ENCODE assay signal across 14 cellular contexts in genomic region chr18:9221661-9222060, GRCh38.
DNase-seq lines count a peak whose midpoint lies in the region; ATAC-seq and TF ChIP-seq lines count a peak whose summit lies in the region.
"Had no signal": no experiment of that assay in that cellular context is flagged by ENCODE, and none has a peak within 500 bp of the region (broad histone marks: within the 10 kb centered on the region; RNA-seq: fewer than 3 reads in every experiment).

No MANE protein-coding gene starts in this region.

- 87% methylated on average over 4 of the region's 5 CpGs for WGBS in mesenchymal stem cell

- no peak overlapping the region for H3K4ac ChIP-seq in mesenchymal stem cell (ENCODE audit: low read depth in 1 of 2, low read length in 2 of 2)

- no peak for TF ChIP-seq CTCF in natural killer cell (IDR thresholded peaks at IDR 0.05)
- TF ChIP-seq CTCF in VCaP (conservative IDR thresholded peaks at IDR 0.05): no peak
- TF ChIP-seq CTCF in endothelial cell (IDR thresholded peaks at IDR 0.05; ENCODE audit: unreplicated experiment): no peak

- DNase-seq in natural killer cell: no peak
- no peak for DNase-seq in natural killer cell treated with Interleukin-12 subunit alpha and Interleukin-12 subunit beta and Interleukin-15 and Interleukin-18, amount 100 ng/mL, for 72 hours (ENCODE audit: low spot score)
- no peak for DNase-seq in mesenchymal stem cell
- no peak for DNase-seq in endothelial cell (ENCODE audit: low spot score)
- DNase-seq in cortex of kidney (lab: John Stamatoyannopoulos, UW): no peak
- DNase-seq: CD4-positive, alpha-beta memory T cell; DMS153; DMS79; GDM1; GM23248 had no signal

- H3K79me1 ChIP-seq in mesenchymal stem cell (replicated peaks; ENCODE audit: low read length, poor library complexity, severe bottlenecking): peaks cover 4% of the 10 kb centered on the region

- peak overlapping the region; percentile 10 for H3K4me3 Mint-ChIP-seq in natural killer cell
- H3K4me3 Mint-ChIP-seq in natural killer cell treated with Interleukin-12 subunit alpha and Interleukin-12 subunit beta and Interleukin-15 and Interleukin-18, amount 100 ng/mL, for 72 hours: no peak overlapping the region
- H3K4me3 Mint-ChIP-seq in endothelial cell (ENCODE audit: unreplicated experiment): no peak overlapping the region
- H3K4me3 Mint-ChIP-seq: CD4-positive, alpha-beta memory T cell had no signal

- no peak overlapping the region for H2BK15ac ChIP-seq in mesenchymal stem cell (ENCODE audit: low read depth, poor library complexity, severe bottlenecking)

- no peak overlapping the region for H2BK12ac ChIP-seq in mesenchymal stem cell (ENCODE audit: low read length in 2 of 2)

- H3K9me3 ChIP-seq in mesenchymal stem cell (ENCODE audit: control insufficient read depth, low read length): no peaks in the 10 kb centered on the region
- H3K9me3 ChIP-seq: HAP-1 had no signal

- H3K27me3 Mint-ChIP-seq in natural killer cell (ENCODE audit: low read depth in 2 of 2): no peaks in the 10 kb centered on the region
- no peaks in the 10 kb centered on the region for H3K27me3 Mint-ChIP-seq in natural killer cell treated with Interleukin-12 subunit alpha and Interleukin-12 subunit beta and Interleukin-15 and Interleukin-18, amount 100 ng/mL, for 72 hours
- H3K27me3 Mint-ChIP-seq in endothelial cell (ENCODE audit: unreplicated experiment): peaks cover 5% of the 10 kb centered on the region
- H3K27me3 Mint-ChIP-seq: CD4-positive, alpha-beta memory T cell had no signal

- H3K27ac ChIP-seq in VCaP: peak overlapping the region; percentile 88
- H3K27ac ChIP-seq in mesenchymal stem cell (ENCODE audit: low read length, poor library complexity, severe bottlenecking): peak overlapping the region; percentile 69
- H3K27ac ChIP-seq: C4-2B, GM23248 had no signal

- H3K4me3 ChIP-seq in mesenchymal stem cell (ENCODE audit: insufficient read depth in 1 of 2, low read depth in 1 of 2, low read length in 2 of 2): no peak overlapping the region
- H3K4me3 ChIP-seq: GM23248, HAP-1 had no signal

- H3K4me1 ChIP-seq in mesenchymal stem cell (ENCODE audit: control insufficient read depth, insufficient read depth, low read depth, low read length): no peaks in the 10 kb centered on the region
- H3K4me1 ChIP-seq: HAP-1 had no signal

- no peak overlapping the region for H2AFZ ChIP-seq in mesenchymal stem cell (ENCODE audit: low read depth, low read length)
- H2AFZ ChIP-seq: GM23248 had no signal

- no peak overlapping the region for H3K23ac ChIP-seq in mesenchymal stem cell (ENCODE audit: low read length in 2 of 2)

- H4K91ac ChIP-seq in mesenchymal stem cell (ENCODE audit: low read length): no peak overlapping the region

- H3K9me3 Mint-ChIP-seq in natural killer cell: no peaks in the 10 kb centered on the region
- no peaks in the 10 kb centered on the region for H3K9me3 Mint-ChIP-seq in natural killer cell treated with Interleukin-12 subunit alpha and Interleukin-12 subunit beta and Interleukin-15 and Interleukin-18, amount 100 ng/mL, for 72 hours
- H3K9me3 Mint-ChIP-seq in endothelial cell (ENCODE audit: unreplicated experiment): no peaks in the 10 kb centered on the region
- H3K9me3 Mint-ChIP-seq: CD4-positive, alpha-beta memory T cell had no signal

- intact Hi-C loops in natural killer cell (cut with micrococcal nuclease): no loop called here

- H3K4me2 ChIP-seq in mesenchymal stem cell (ENCODE audit: low read length, poor library complexity, severe bottlenecking): no peak overlapping the region

- H3K4me1 Mint-ChIP-seq in natural killer cell (peaks cover 0 to 10% of the 10 kb centered on the region in 2 donors), endothelial cell (ENCODE audit: unreplicated experiment) (peaks cover 2% of the 10 kb centered on the region)
- H3K4me1 Mint-ChIP-seq in natural killer cell treated with Interleukin-12 subunit alpha and Interleukin-12 subunit beta and Interleukin-15 and Interleukin-18, amount 100 ng/mL, for 72 hours (ENCODE audit: low read depth in 2 of 2): peaks cover 25 to 43% of the 10 kb centered on the region in 2 donors

- peaks cover 3 to 99% of the 10 kb centered on the region in 2 experiments for H3K36me3 ChIP-seq in mesenchymal stem cell (ENCODE audit: control insufficient read depth in 1 of 2, insufficient read depth in 2 of 2, low read depth in 1 of 2, low read length in 2 of 2)
- H3K36me3 ChIP-seq: HAP-1 had no signal

- no peak for ATAC-seq in natural killer cell
- no peak for ATAC-seq in natural killer cell treated with Interleukin-12 subunit alpha and Interleukin-12 subunit beta and Interleukin-15 and Interleukin-18, amount 100 ng/mL, for 72 hours
- ATAC-seq in HG03432 (IDR thresholded peaks at IDR 0.05; ENCODE audit: unreplicated experiment): no peak

- H3K9ac ChIP-seq in mesenchymal stem cell (ENCODE audit: low read length): no peak overlapping the region
- H3K9ac ChIP-seq: GM23248 had no signal

- H3K27ac Mint-ChIP-seq in natural killer cell (peak overlapping the region in 1 of 2 donors; percentile 33), endothelial cell (ENCODE audit: unreplicated experiment) (no peak overlapping the region)
- peak overlapping the region in 1 of 2 donors; percentile 49 for H3K27ac Mint-ChIP-seq in natural killer cell treated with Interleukin-12 subunit alpha and Interleukin-12 subunit beta and Interleukin-15 and Interleukin-18, amount 100 ng/mL, for 72 hours

- H3K14ac ChIP-seq in mesenchymal stem cell (ENCODE audit: low read length in 2 of 2): no peak overlapping the region

- no peak overlapping the region for H4K8ac ChIP-seq in mesenchymal stem cell (ENCODE audit: low read length)

- no peak overlapping the region for H3K18ac ChIP-seq in mesenchymal stem cell (ENCODE audit: low read depth in 1 of 2, low read length in 2 of 2)

- no peaks in the 10 kb centered on the region for H3K27me3 ChIP-seq in mesenchymal stem cell (ENCODE audit: control insufficient read depth in 1 of 2, insufficient read depth in 1 of 2, low read length in 2 of 2)

- peak overlapping the region; percentile 31 for H2AK5ac ChIP-seq in mesenchymal stem cell (ENCODE audit: low read length, severe bottlenecking)

- H3K36me3 Mint-ChIP-seq in natural killer cell: peaks cover 10% of the 10 kb centered on the region
- peaks cover 55% of the 10 kb centered on the region for H3K36me3 Mint-ChIP-seq in natural killer cell treated with Interleukin-12 subunit alpha and Interleukin-12 subunit beta and Interleukin-15 and Interleukin-18, amount 100 ng/mL, for 72 hours
- H3K36me3 Mint-ChIP-seq in endothelial cell (ENCODE audit: low read depth, unreplicated experiment): peaks cover 5% of the 10 kb centered on the region

- no peak overlapping the region for H2BK120ac ChIP-seq in mesenchymal stem cell (ENCODE audit: low read depth, low read length)

- no peak overlapping the region for H2BK5ac ChIP-seq in mesenchymal stem cell (ENCODE audit: low read depth, low read length, poor library complexity, severe bottlenecking)
